In genomic region chr7:111571720-111572119, GRCh38 we compare ENCODE assay signal across 34 cellular contexts.
"Had no signal": no experiment of that assay in that cellular context is flagged by ENCODE, and none has a peak within 500 bp of the region (broad histone marks: within the 10 kb centered on the region; RNA-seq: fewer than 3 reads in every experiment).

No MANE protein-coding gene starts in this region.

- H3K27me3 ChIP-seq: adrenal gland, ascending aorta, body of pancreas, brain microvascular endothelial cell, breast epithelium, cardiac muscle cell had no signal

- H3K36me3 ChIP-seq: adrenal gland, ascending aorta, brain microvascular endothelial cell, breast epithelium, cardiac muscle cell had no signal

- H3K4me3 ChIP-seq: adrenal gland, ascending aorta, body of pancreas, breast epithelium, cardiac muscle cell had no signal

- H3K27ac ChIP-seq: adrenal gland, ascending aorta, body of pancreas, brain microvascular endothelial cell, breast epithelium, cardiac muscle cell had no signal

- FAIRE-seq: astrocyte, bronchial epithelial cell had no signal

- H3K4me1 ChIP-seq: adrenal gland, ascending aorta, body of pancreas, breast epithelium had no signal

- H3K9me3 ChIP-seq: body of pancreas had no signal

- ATAC-seq: activated naive CD4-positive, alpha-beta T cell treated with anti-CD3 and anti-CD28 coated beads, Interleukin-2, amount 50 U/mL, for 72 hours; activated naive CD8-positive, alpha-beta T cell treated with anti-CD3 and anti-CD28 coated beads, Interleukin-2, amount 50 U/mL, for 24 hours; activated T-cell treated with anti-CD3 and anti-CD28 coated beads, Interleukin-2, amount 50 U/mL, for 4 hours; activated T-cell treated with anti-CD3 and anti-CD28 coated beads, Interleukin-2, amount 50 U/mL, for 72 hours; activated T-helper 17 cell treated with anti-CD3 and anti-CD28 coated beads, Interleukin-2, amount 50 U/mL, for 72 hours; body of pancreas had no signal

- DNase-seq: activated effector memory CD4-positive, alpha-beta T cell treated with anti-CD3 and anti-CD28 coated beads, Interleukin-2, amount 50 U/mL, for 16 hours; activated effector memory CD4-positive, alpha-beta T cell treated with Interleukin-2 at 50 U/mL for 16 hours; activated gamma-delta T cell; activated gamma-delta T cell treated with Interleukin-2 at 50 U/mL for 16 hours; activated naive CD4-positive, alpha-beta T cell; activated naive CD4-positive, alpha-beta T cell treated with anti-CD3 and anti-CD28 coated beads for 36 hours; activated naive CD4-positive, alpha-beta T cell treated with anti-CD3 and anti-CD28 coated beads, Interleukin-2, amount 10 ng/mL, durations not matched to agents 7 days and 5 days; activated naive CD4-positive, alpha-beta T cell treated with anti-CD3 and anti-CD28 coated beads, Interleukin-2, amount 50 U/mL, for 16 hours; activated naive CD4-positive, alpha-beta T cell treated with Interleukin-2 at 50 U/mL for 16 hours; activated naive CD8-positive, alpha-beta T cell treated with anti-CD3 and anti-CD28 coated beads for 36 hours; activated naive CD8-positive, alpha-beta T cell treated with anti-CD3 and anti-CD28 coated beads, Interleukin-2, amount 10 ng/mL, durations not matched to agents 7 days and 5 days; activated naive CD8-positive, alpha-beta T cell treated with anti-CD3 and anti-CD28 coated beads, Interleukin-2, amount 50 U/mL, for 24 hours; activated T-cell treated with anti-CD3 and anti-CD28 coated beads, Interleukin-2, amount 50 U/mL, for 1 hour; activated T-cell treated with anti-CD3 and anti-CD28 coated beads, Interleukin-2, amount 50 U/mL, for 24 hours; activated T-cell treated with anti-CD3 and anti-CD28 coated beads, Interleukin-2, amount 50 U/mL, for 4 hours; activated T-cell treated with anti-CD3 and anti-CD28 coated beads, Interleukin-2, amount 50 U/mL, for 48 hours; activated T-cell treated with anti-CD3 and anti-CD28 coated beads, Interleukin-2, amount 50 U/mL, for 72 hours; adrenal gland; amniotic stem cell; amygdala; anterior cingulate cortex; aorta; body of pancreas; brain microvascular endothelial cell; caudate nucleus; central memory CD4-positive, alpha-beta T cell; cerebellar nuclear complex had no signal
